Comparison of ENCODE assay signal across 18 cellular contexts in the genomic region with DNA sequence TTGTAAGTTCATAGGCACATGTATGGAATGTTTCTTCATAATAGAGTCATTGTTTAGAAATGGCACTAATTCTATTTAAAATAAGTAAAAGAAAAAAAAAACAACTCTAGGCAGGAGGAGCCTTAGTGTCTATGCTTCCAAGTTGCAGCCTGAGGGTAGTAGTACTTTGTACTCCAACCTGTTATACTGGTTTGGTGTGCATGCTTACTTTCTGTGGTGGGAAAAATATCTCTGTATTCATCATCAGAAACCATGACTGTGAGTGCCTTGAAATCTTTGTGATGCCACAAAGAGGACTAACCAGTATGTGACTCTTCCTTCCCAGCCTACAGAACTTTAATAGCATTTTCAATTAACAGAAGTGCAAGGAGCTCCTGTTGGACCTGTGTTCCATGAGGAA. TPM values are rescaled to one million over a fixed set of nuclear protein-coding genes. Genes with fewer than 3 reads are reported as not detected.
DNase-seq lines count a peak whose midpoint lies in the region; ATAC-seq and TF ChIP-seq lines count a peak whose summit lies in the region.
"Had no signal": no experiment of that assay in that cellular context is flagged by ENCODE, and none has a peak within 500 bp of the region (broad histone marks: within the 10 kb centered on the region; RNA-seq: fewer than 3 reads in every experiment).

No MANE protein-coding gene starts in this region.

- no peaks in the 10 kb centered on the region for H3K79me1 ChIP-seq in neuronal stem cell (ENCODE audit: low read depth, low read length)

- intact Hi-C loops in heart left ventricle (cut with DNase I): no loop called here

- H2AFZ ChIP-seq in neuronal stem cell (ENCODE audit: low read length): no peak overlapping the region

- ATAC-seq in GM19035 (IDR thresholded peaks at IDR 0.05; ENCODE audit: unreplicated experiment) (no peak), heart left ventricle (no peak)
- ATAC-seq: activated naive CD4-positive, alpha-beta T cell treated with anti-CD3 and anti-CD28 coated beads, Interleukin-2, amount 50 U/mL, for 72 hours; Panc1 had no signal

- H3K9me3 ChIP-seq in neuronal stem cell (replicated peaks in 1 of 2; ENCODE audit: control insufficient read depth in 2 of 2, insufficient read depth in 1 of 2, low read depth in 1 of 2, low read length in 2 of 2) (no peaks in the 10 kb centered on the region), heart left ventricle (no peaks in the 10 kb centered on the region)
- H3K9me3 ChIP-seq: ovary, thoracic aorta had no signal

- peak overlapping the region; percentile 33 for H3K27ac ChIP-seq in epithelial cell of prostate
- H3K27ac ChIP-seq in neuronal stem cell (replicated peaks; ENCODE audit: low read length): no peak overlapping the region
- H3K27ac ChIP-seq in heart left ventricle: no peak overlapping the region
- H3K27ac ChIP-seq: ovary had no signal

- H2BK5ac ChIP-seq in neuronal stem cell (ENCODE audit: low read length): no peak overlapping the region

- H3K14ac ChIP-seq in neuronal stem cell (ENCODE audit: low read length): no peak overlapping the region

- no peak overlapping the region for H2BK15ac ChIP-seq in neuronal stem cell (ENCODE audit: low read length)

- no peak overlapping the region for H3K4me3 ChIP-seq in neuronal stem cell (ENCODE audit: low read length in 2 of 2)
- no peak overlapping the region for H3K4me3 ChIP-seq in heart left ventricle
- H3K4me3 ChIP-seq: ovary, skin epidermis had no signal

- no peak overlapping the region for H4K8ac ChIP-seq in neuronal stem cell (ENCODE audit: low read depth, low read length)

- H3K4ac ChIP-seq in neuronal stem cell (ENCODE audit: low read length): no peak overlapping the region

- H2BK12ac ChIP-seq in neuronal stem cell (ENCODE audit: low read length): no peak overlapping the region

- H3K36me3 ChIP-seq in neuronal stem cell (replicated peaks in 1 of 2; ENCODE audit: control insufficient read depth in 2 of 2, insufficient read depth in 2 of 2, low read length in 2 of 2) (no peaks in the 10 kb centered on the region), heart left ventricle (no peaks in the 10 kb centered on the region)
- H3K36me3 ChIP-seq: ovary, thoracic aorta had no signal

- no peak overlapping the region for H2AK5ac ChIP-seq in neuronal stem cell (ENCODE audit: low read depth, low read length)

- H3K18ac ChIP-seq in neuronal stem cell (ENCODE audit: low read length): no peak overlapping the region

- TF ChIP-seq CTCF in heart left ventricle (IDR thresholded peaks at IDR 0.05): no peak

- H3K27me3 ChIP-seq in neuronal stem cell (ENCODE audit: control insufficient read depth in 3 of 3, insufficient read depth in 3 of 3, low read depth in 1 of 3, low read length in 3 of 3) (no peaks in the 10 kb centered on the region), heart left ventricle (no peaks in the 10 kb centered on the region)
- H3K27me3 ChIP-seq: ovary had no signal

- H3K4me1 ChIP-seq in neuronal stem cell (ENCODE audit: control insufficient read depth in 2 of 2, insufficient read depth in 1 of 2, low read depth in 1 of 2, low read length in 2 of 2): no peaks in the 10 kb centered on the region
- H3K4me1 ChIP-seq in heart left ventricle: peaks cover 0 to 7% (median 0%) of the 10 kb centered on the region in 12 donors

- no peak overlapping the region for H4K91ac ChIP-seq in neuronal stem cell (ENCODE audit: low read depth, low read length, poor library complexity)

- DNase-seq in ELF-1 (ENCODE audit: low read depth, low spot score) (peak; percentile 51), M059J (ENCODE audit: low read depth) (peak; percentile 77), epithelial cell of prostate (ENCODE audit: low read depth, low spot score) (peak; percentile 90), myocyte (ENCODE audit: low read depth) (peak; percentile 18), neuronal stem cell (ENCODE audit: low spot score) (no peak), NCI-H82 treated with DMSO at 0.1 percent for 48 hours (lab: John Stamatoyannopoulos, UW; ENCODE audit: unreplicated experiment) (no peak), heart left ventricle (no peak)
- DNase-seq: activated T-cell treated with anti-CD3 and anti-CD28 coated beads, Interleukin-2, amount 50 U/mL, for 1 hour; kidney glomerular epithelial cell; NCI-H1417; NCI-H446; ovary had no signal

- H3K9ac ChIP-seq in neuronal stem cell (ENCODE audit: low read depth, low read length, poor library complexity): no peak overlapping the region

- H3K4me2 ChIP-seq in neuronal stem cell (ENCODE audit: insufficient read depth, low read length, poor library complexity, severe bottlenecking): no peak overlapping the region

- no peak overlapping the region for H2BK120ac ChIP-seq in neuronal stem cell (ENCODE audit: low read depth, low read length)

- H3K23ac ChIP-seq in neuronal stem cell (ENCODE audit: low read depth, low read length, poor library complexity): no peak overlapping the region

- no peak for TF ChIP-seq POLR2A in heart left ventricle (IDR thresholded peaks at IDR 0.05)

RNA-seq across cellular contexts. Expression of gene NAALADL2, which starts 4.4 kb away (rescaled TPM):
- 3.1 and 5.1 TPM in 2 replicates for total RNA-seq in M059J (2014; rRNA removed; shearing (Covaris generic))
- total RNA-seq in myocyte: 10.7 and 14.8 TPM in 2 replicates
- polyA plus RNA-seq in myocyte (2012): 6.1 TPM
- 1.4 TPM for polyA plus RNA-seq in neuronal stem cell (2013, experiment 1 of 2)
- 0.91 TPM for polyA plus RNA-seq in neuronal stem cell (2013, experiment 2 of 2)
- 1 to 10 TPM in 8 of 9 donors, under 1 TPM in 1; 0.63 to 8.5 (median 4.5) TPM for total RNA-seq in heart left ventricle
- polyA plus RNA-seq in heart left ventricle: 1 to 10 TPM in 1 of 2 donors, under 1 TPM in 1; 0.23 to 1.3 TPM
- polyA plus RNA-seq: IgD-negative memory B cell had no signal

Comparison
In these comparisons a context has a peak if more than half of its experiments do, and no peak if none do; other contexts are left out.
1. DNase-seq: peak in ELF-1 (single experiment), M059J (single experiment), epithelial cell of prostate (single experiment) and myocyte (single experiment); none in neuronal stem cell (single experiment), NCI-H82 treated with DMSO at 0.1 percent for 48 hours (single experiment) and heart left ventricle (0 of 5).